In the genomic region with DNA sequence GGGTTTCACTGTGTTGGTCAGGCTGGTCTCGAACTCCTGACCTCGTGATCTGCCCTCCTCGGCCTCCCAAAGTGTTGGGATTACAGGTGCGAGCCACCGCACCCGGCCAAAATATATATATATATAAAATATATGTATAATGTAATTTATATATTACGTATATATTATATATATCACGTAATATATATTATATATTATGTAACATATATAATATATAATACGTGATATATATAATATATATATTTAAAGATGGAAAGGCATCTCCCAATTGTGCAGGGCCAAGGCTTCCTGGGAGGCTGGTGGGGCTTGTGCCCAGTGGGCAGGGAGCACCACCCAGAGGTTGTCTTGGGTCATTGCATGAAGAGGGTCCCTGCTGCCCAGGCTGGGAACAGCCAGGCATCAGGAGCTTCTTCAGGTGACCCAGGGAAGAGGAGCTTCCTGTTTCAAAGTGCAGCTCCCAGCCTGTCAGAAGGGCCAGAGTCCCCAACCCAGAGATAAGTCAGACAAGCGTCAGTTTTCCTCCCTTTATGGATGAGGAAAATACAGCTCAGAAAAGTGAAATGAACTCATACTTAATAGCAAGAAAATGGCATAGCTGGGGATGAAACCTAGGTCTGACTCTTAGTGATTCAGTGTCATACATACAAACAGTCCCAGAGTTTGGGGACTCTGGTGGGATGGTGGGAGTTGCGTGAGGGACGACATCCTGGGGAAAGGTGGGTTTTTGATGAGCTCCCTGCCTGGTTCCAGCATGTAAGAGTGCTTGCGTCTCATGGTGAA, we compare ENCODE assay signal across 8 cellular contexts. TPM values are rescaled to one million over a fixed set of nuclear protein-coding genes. Genes with fewer than 3 reads are reported as not detected.
DNase-seq lines count a peak whose midpoint lies in the region; ATAC-seq and TF ChIP-seq lines count a peak whose summit lies in the region.

No MANE protein-coding gene starts in this region.

- peak overlapping the region; percentile 76 for H3K27ac ChIP-seq in RWPE1
- H3K27ac ChIP-seq in trophoblast cell (ENCODE audit: low read depth, low read length), result no peak overlapping the region

- no peak overlapping the region for H3K23ac ChIP-seq in trophoblast cell (ENCODE audit: low read length)

- H3K4me1 ChIP-seq in trophoblast cell (ENCODE audit: control insufficient read depth in 1 of 2, insufficient read depth in 2 of 2, low read length in 2 of 2), result no peaks in the 10 kb centered on the region

- no peak overlapping the region for H2AK5ac ChIP-seq in trophoblast cell (ENCODE audit: low read length)

- H3K36me3 ChIP-seq in trophoblast cell (ENCODE audit: control insufficient read depth in 1 of 2, insufficient read depth in 2 of 2, low read length in 2 of 2), result peaks cover 21 to 28% of the 10 kb centered on the region in 2 experiments

- peaks cover 2% of the 10 kb centered on the region for H3K9me3 ChIP-seq in trophoblast cell (ENCODE audit: insufficient read depth, low read depth, low read length)

- ATAC-seq in HG02763 (IDR thresholded peaks at IDR 0.05; ENCODE audit: unreplicated experiment), result no peak

- H3K27me3 Mint-ChIP-seq in activated T-helper 2 cell treated with anti-CD3 and anti-CD28 coated beads, Interferon-gamma antibody, Interleukin-2, Interleukin-4, amounts not matched to agents 10 μg/mL and 5 μg/mL and 100 μg/mL, durations not matched to agents 14 hours and 24 hours and 36 hours (ENCODE audit: low read depth), result no peaks in the 10 kb centered on the region

- no peak overlapping the region for H4K91ac ChIP-seq in trophoblast cell (ENCODE audit: low read depth, low read length)

- no peak overlapping the region for H4K8ac ChIP-seq in trophoblast cell (ENCODE audit: low read depth, low read length)

- intact Hi-C loops in activated T-helper 2 cell treated with anti-CD3 and anti-CD28 coated beads, Interferon-gamma antibody, Interleukin-2, Interleukin-4, amounts not matched to agents 10 μg/mL and 5 μg/mL and 100 μg/mL, durations not matched to agents 14 hours and 24 hours and 36 hours (cut with micrococcal nuclease), result loop anchor here (1.0 kb wide), 1 partner anchor 67 kb away; no protein-coding TSS in a partner anchor
- intact Hi-C loops in posterior vena cava (cut with DNase I), result loop anchor here (5.0 to 10.0 kb wide), 2 partner anchors 59 to 62 kb away; no protein-coding TSS in a partner anchor

- DNase-seq in Daoy (ENCODE audit: low read depth) (peak; percentile 76), LNCaP clone FGC (ENCODE audit: low read depth) (peak; percentile 26), RWPE1 (ENCODE audit: low spot score) (peak; percentile 66), germinal center (ENCODE audit: low spot score) (peak; percentile 77), trophoblast cell (peak; percentile 43 to 69), posterior vena cava (ENCODE audit: low spot score) (no peak)
- DNase-seq in activated T-helper 2 cell treated with anti-CD3 and anti-CD28 coated beads, Interferon-gamma antibody, Interleukin-2, Interleukin-4, amounts not matched to agents 10 μg/mL and 5 μg/mL and 100 μg/mL, durations not matched to agents 14 hours and 24 hours and 36 hours (ENCODE audit: low spot score), result peak; percentile 37

- H3K4me2 ChIP-seq in trophoblast cell (ENCODE audit: low read length), result no peak overlapping the region

- H2BK12ac ChIP-seq in trophoblast cell (ENCODE audit: low read length), result no peak overlapping the region

- no peak overlapping the region for H3K27ac Mint-ChIP-seq in activated T-helper 2 cell treated with anti-CD3 and anti-CD28 coated beads, Interferon-gamma antibody, Interleukin-2, Interleukin-4, amounts not matched to agents 10 μg/mL and 5 μg/mL and 100 μg/mL, durations not matched to agents 14 hours and 24 hours and 36 hours

- H3K4me3 Mint-ChIP-seq in activated T-helper 2 cell treated with anti-CD3 and anti-CD28 coated beads, Interferon-gamma antibody, Interleukin-2, Interleukin-4, amounts not matched to agents 10 μg/mL and 5 μg/mL and 100 μg/mL, durations not matched to agents 14 hours and 24 hours and 36 hours (ENCODE audit: low read depth), result no peak overlapping the region

- H2BK120ac ChIP-seq in trophoblast cell (ENCODE audit: insufficient read depth, low read length, poor library complexity), result no peak overlapping the region

- H3K9ac ChIP-seq in trophoblast cell (ENCODE audit: low read length), result no peak overlapping the region

- WGBS in trophoblast cell (ENCODE audit: extremely low coverage, insufficient coverage, insufficient read length), result no CpG with 5 or more reads among the region's 13 CpGs

- H4K12ac ChIP-seq in trophoblast cell (ENCODE audit: low read depth, low read length), result no peak overlapping the region

- TF ChIP-seq CTCF in LNCaP clone FGC (IDR thresholded peaks at IDR 0.05; ENCODE audit: control insufficient read depth, extremely low read depth, insufficient read depth) (peak; percentile 76), RWPE1 (conservative IDR thresholded peaks at IDR 0.05; ENCODE audit: low read depth) (peak; percentile 34)

- H3K27me3 ChIP-seq in trophoblast cell (ENCODE audit: insufficient read depth, low read length), result no peaks in the 10 kb centered on the region

- H3K4me3 ChIP-seq in LNCaP clone FGC (ENCODE audit: low read depth, low read length) (no peak overlapping the region), trophoblast cell (ENCODE audit: low read depth, low read length) (no peak overlapping the region)

- no peak overlapping the region for H3K14ac ChIP-seq in trophoblast cell (ENCODE audit: low read length)

- H2BK5ac ChIP-seq in trophoblast cell (ENCODE audit: low read depth, low read length, poor library complexity), result no peak overlapping the region

- peaks cover 27% of the 10 kb centered on the region for H3K36me3 Mint-ChIP-seq in activated T-helper 2 cell treated with anti-CD3 and anti-CD28 coated beads, Interferon-gamma antibody, Interleukin-2, Interleukin-4, amounts not matched to agents 10 μg/mL and 5 μg/mL and 100 μg/mL, durations not matched to agents 14 hours and 24 hours and 36 hours (ENCODE audit: low read depth)

- POLR2A ChIA-PET in RWPE1 (lab: Yijun Ruan, JAX; ENCODE audit: low non-redundant PET), result interaction anchor here (0.6 kb wide), 1 partner anchor 13 kb away, joined by 3 read pairs; no protein-coding TSS in a partner anchor

- CTCF ChIA-PET in RWPE1 (lab: Yijun Ruan, JAX), result interaction anchor here (0.6 to 1.4 kb wide), 7 partner anchors 9 to 333 kb away, joined by 3 to 16 read pairs (median 3); no protein-coding TSS in a partner anchor

- no peak overlapping the region for H3K4ac ChIP-seq in trophoblast cell (ENCODE audit: low read depth, low read length)

- no peak overlapping the region for H3K18ac ChIP-seq in trophoblast cell (ENCODE audit: low read length)

- H3K79me1 ChIP-seq in trophoblast cell (ENCODE audit: low read length), result no peaks in the 10 kb centered on the region

- H2AFZ ChIP-seq in trophoblast cell (ENCODE audit: insufficient read depth, low read length, poor library complexity), result no peak overlapping the region

- peaks cover 8% of the 10 kb centered on the region for H3K4me1 Mint-ChIP-seq in activated T-helper 2 cell treated with anti-CD3 and anti-CD28 coated beads, Interferon-gamma antibody, Interleukin-2, Interleukin-4, amounts not matched to agents 10 μg/mL and 5 μg/mL and 100 μg/mL, durations not matched to agents 14 hours and 24 hours and 36 hours (ENCODE audit: low read depth)

- H3K9me3 Mint-ChIP-seq in activated T-helper 2 cell treated with anti-CD3 and anti-CD28 coated beads, Interferon-gamma antibody, Interleukin-2, Interleukin-4, amounts not matched to agents 10 μg/mL and 5 μg/mL and 100 μg/mL, durations not matched to agents 14 hours and 24 hours and 36 hours, result no peaks in the 10 kb centered on the region

- H3K79me2 ChIP-seq in trophoblast cell (ENCODE audit: control insufficient read depth, insufficient read depth, low read length, poor library complexity), result no peaks in the 10 kb centered on the region

RNA-seq across cellular contexts. Expression of a gene that starts 12.0 kb away (rescaled TPM):
- 39.9 and 78.3 TPM in 2 replicates for total RNA-seq in Daoy (2014; rRNA removed; shearing (Covaris generic))
- 96.5 and 101 TPM in 2 replicates for total RNA-seq in activated T-helper 2 cell treated with anti-CD3 and anti-CD28 coated beads, Interferon-gamma antibody, Interleukin-2, Interleukin-4, amounts not matched to agents 10 μg/mL and 5 μg/mL and 100 μg/mL, durations not matched to agents 14 hours and 24 hours and 36 hours
- polyA plus RNA-seq in trophoblast cell (2013), result 36.7 and 37.7 TPM in 2 replicates
- total RNA-seq in posterior vena cava, result 10 to 100 TPM; 44.8 to 45.4 TPM

RNA-seq across cellular contexts. Expression of a gene that starts 21.1 kb away (rescaled TPM):
- 0.80 and 1.0 TPM in 2 replicates for total RNA-seq in Daoy (2014; rRNA removed; shearing (Covaris generic))
- not detected in 2 replicates for total RNA-seq in activated T-helper 2 cell treated with anti-CD3 and anti-CD28 coated beads, Interferon-gamma antibody, Interleukin-2, Interleukin-4, amounts not matched to agents 10 μg/mL and 5 μg/mL and 100 μg/mL, durations not matched to agents 14 hours and 24 hours and 36 hours
- 0.04 and 0.08 TPM in 2 replicates for polyA plus RNA-seq in trophoblast cell (2013)
- not detected for total RNA-seq in posterior vena cava

RNA-seq across cellular contexts. Expression of a gene that starts 44.2 kb away (rescaled TPM):
- 0.06 and 0.11 TPM in 2 replicates for total RNA-seq in Daoy (2014; rRNA removed; shearing (Covaris generic))
- total RNA-seq in activated T-helper 2 cell treated with anti-CD3 and anti-CD28 coated beads, Interferon-gamma antibody, Interleukin-2, Interleukin-4, amounts not matched to agents 10 μg/mL and 5 μg/mL and 100 μg/mL, durations not matched to agents 14 hours and 24 hours and 36 hours, result 0.05 TPM in 1 of 2 replicates, not detected in the other
- polyA plus RNA-seq in trophoblast cell (2013), result under 0.01 and 0.01 TPM in 2 replicates
- total RNA-seq in posterior vena cava, result 10 to 100 TPM; 17.9 to 22.9 TPM

RNA-seq across cellular contexts. Expression of a gene that starts 44.4 kb away (rescaled TPM):
- total RNA-seq in Daoy (2014; rRNA removed; shearing (Covaris generic)), result not detected in 2 replicates
- total RNA-seq in activated T-helper 2 cell treated with anti-CD3 and anti-CD28 coated beads, Interferon-gamma antibody, Interleukin-2, Interleukin-4, amounts not matched to agents 10 μg/mL and 5 μg/mL and 100 μg/mL, durations not matched to agents 14 hours and 24 hours and 36 hours, result not detected in 2 replicates
- polyA plus RNA-seq in trophoblast cell (2013), result not detected in 2 replicates
- total RNA-seq in posterior vena cava, result 1 to 10 TPM; 3.4 to 5.8 TPM

Comparison
In these comparisons a context has a peak if more than half of its experiments do, and no peak if none do; other contexts are left out.
1. RNA of a gene that starts 44.2 kb away (total RNA-seq): 17.9 to 22.9 TPM in posterior vena cava; 0.06 to 0.11 TPM in Daoy and 0.05 TPM in activated T-helper 2 cell treated with anti-CD3 and anti-CD28 coated beads, Interferon-gamma antibody, Interleukin-2, Interleukin-4, amounts not matched to agents 10 μg/mL and 5 μg/mL and 100 μg/mL, durations not matched to agents 14 hours and 24 hours and 36 hours; every median in the first group is over 10 times any median in the second.